Comparison of ENCODE assay signal across 20 cellular contexts in the genomic region with DNA sequence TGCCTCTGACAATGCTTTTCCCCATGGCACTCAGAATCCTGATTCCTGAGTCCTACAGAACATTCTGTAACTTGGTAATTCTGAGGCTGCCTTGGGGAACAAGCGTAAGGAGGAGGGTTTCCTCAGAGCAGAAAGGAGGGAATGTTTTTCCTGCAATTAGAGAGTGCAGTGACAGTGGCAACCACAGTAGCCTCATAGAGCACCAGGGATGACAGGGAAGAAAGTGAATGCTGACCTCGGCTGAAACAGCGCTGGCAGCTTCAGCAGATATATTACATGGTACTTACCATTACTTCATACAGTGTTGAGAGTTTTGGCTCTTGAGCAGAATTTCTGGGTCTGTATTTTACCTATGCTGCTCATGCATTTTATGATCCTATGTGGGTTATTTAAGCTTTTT.
"Had no signal": no experiment of that assay in that cellular context is flagged by ENCODE, and none has a peak within 500 bp of the region (broad histone marks: within the 10 kb centered on the region; RNA-seq: fewer than 3 reads in every experiment).

No MANE protein-coding gene starts in this region.

- H3K27ac Mint-ChIP-seq: dendritic cell treated with granulocyte-macrophage colony-stimulating factor and Interleukin-4, amounts not matched to agents 40 ng/mL and 50 ng/mL, for 4 days; effector memory CD8-positive, alpha-beta T cell; naive thymus-derived CD8-positive, alpha-beta T cell; stimulated activated naive B cell treated with anti-CD40 and anti-IgM and Interleukin-4, amounts not matched to agents 10 μg/mL and 1 μg/mL and 100 μg/mL, for 72 hours; stimulated activated naive CD8-positive, alpha-beta T cell treated with anti-CD3 and anti-CD28 coated beads, Interleukin-15, amount 100 ng/mL, for 72 hours had no signal

- H3K4me1 Mint-ChIP-seq: naive thymus-derived CD8-positive, alpha-beta T cell; stimulated activated naive B cell treated with anti-CD40 and anti-IgM and Interleukin-4, amounts not matched to agents 10 μg/mL and 1 μg/mL and 100 μg/mL, for 72 hours; stimulated activated naive CD8-positive, alpha-beta T cell treated with anti-CD3 and anti-CD28 coated beads, Interleukin-15, amount 100 ng/mL, for 72 hours had no signal

- ATAC-seq: effector memory CD8-positive, alpha-beta T cell; gastroesophageal sphincter; left lobe of liver; mucosa of descending colon; naive thymus-derived CD8-positive, alpha-beta T cell; stimulated activated naive B cell treated with anti-CD40 and anti-IgM and Interleukin-4, amounts not matched to agents 10 μg/mL and 1 μg/mL and 100 μg/mL, for 72 hours; stimulated activated naive CD8-positive, alpha-beta T cell treated with anti-CD3 and anti-CD28 coated beads, Interleukin-15, amount 100 ng/mL, for 72 hours had no signal

- DNase-seq: effector memory CD8-positive, alpha-beta T cell; glutamatergic neuron; kidney glomerular epithelial cell; mammary epithelial cell; mucosa of descending colon; naive thymus-derived CD8-positive, alpha-beta T cell; posterior cingulate gyrus; sigmoid colon; stimulated activated CD4-positive, alpha-beta T cell treated with anti-CD3 and anti-CD28 coated beads, Interleukin-2, amount 100 ng/mL, for 24 hours; stimulated activated CD4-positive, alpha-beta T cell treated with anti-CD3 and anti-CD28 coated beads, Interleukin-4, amount 100 ng/mL, for 4 hours; stimulated activated naive B cell treated with anti-CD40 and anti-IgM and Interleukin-4, amounts not matched to agents 10 μg/mL and 1 μg/mL and 100 μg/mL, for 72 hours; stimulated activated naive CD8-positive, alpha-beta T cell treated with anti-CD3 and anti-CD28 coated beads, Interleukin-15, amount 100 ng/mL, for 72 hours; testis had no signal

- H3K4me1 ChIP-seq: esophagus muscularis mucosa, gastroesophageal sphincter, sigmoid colon, testis, tibial nerve had no signal

- H3K9me3 Mint-ChIP-seq: dendritic cell treated with granulocyte-macrophage colony-stimulating factor and Interleukin-4, amounts not matched to agents 40 ng/mL and 50 ng/mL, for 4 days; effector memory CD8-positive, alpha-beta T cell; stimulated activated naive CD8-positive, alpha-beta T cell treated with anti-CD3 and anti-CD28 coated beads, Interleukin-15, amount 100 ng/mL, for 72 hours had no signal

- H3K9me3 ChIP-seq: esophagus muscularis mucosa, gastroesophageal sphincter, mucosa of descending colon, sigmoid colon, testis had no signal

- H3K27me3 ChIP-seq: esophagus muscularis mucosa, gastroesophageal sphincter, sigmoid colon, testis, tibial nerve had no signal

- H3K27ac ChIP-seq: epithelial cell of prostate, esophagus muscularis mucosa, gastroesophageal sphincter, sigmoid colon, skin epidermis, testis, tibial nerve had no signal

- H3K36me3 ChIP-seq: esophagus muscularis mucosa, gastroesophageal sphincter, sigmoid colon, tibial nerve had no signal

- H3K4me3 Mint-ChIP-seq: dendritic cell treated with granulocyte-macrophage colony-stimulating factor and Interleukin-4, amounts not matched to agents 40 ng/mL and 50 ng/mL, for 4 days; effector memory CD8-positive, alpha-beta T cell; naive thymus-derived CD8-positive, alpha-beta T cell; stimulated activated naive B cell treated with anti-CD40 and anti-IgM and Interleukin-4, amounts not matched to agents 10 μg/mL and 1 μg/mL and 100 μg/mL, for 72 hours; stimulated activated naive CD8-positive, alpha-beta T cell treated with anti-CD3 and anti-CD28 coated beads, Interleukin-15, amount 100 ng/mL, for 72 hours had no signal

- H3K27me3 Mint-ChIP-seq: dendritic cell treated with granulocyte-macrophage colony-stimulating factor and Interleukin-4, amounts not matched to agents 40 ng/mL and 50 ng/mL, for 4 days; effector memory CD8-positive, alpha-beta T cell; stimulated activated naive CD8-positive, alpha-beta T cell treated with anti-CD3 and anti-CD28 coated beads, Interleukin-15, amount 100 ng/mL, for 72 hours had no signal

- H3K4me3 ChIP-seq: esophagus muscularis mucosa, gastroesophageal sphincter, mucosa of descending colon, sigmoid colon, skin epidermis, testis, tibial nerve had no signal

- H3K36me3 Mint-ChIP-seq: naive thymus-derived CD8-positive, alpha-beta T cell; stimulated activated naive B cell treated with anti-CD40 and anti-IgM and Interleukin-4, amounts not matched to agents 10 μg/mL and 1 μg/mL and 100 μg/mL, for 72 hours had no signal
